ENCODE assay signal across 8 cellular contexts in genomic region chr14:46580941-46581671, GRCh38.
A peak's percentile ranks its signal among the peaks of the same experiment; 100 is the strongest.
DNase-seq lines count a peak whose midpoint lies in the region; ATAC-seq and TF ChIP-seq lines count a peak whose summit lies in the region.

No MANE protein-coding gene starts in this region.

- DNase-seq in GM10266 (ENCODE audit: extremely low spot score): peak; percentile 5
- DNase-seq in LHCN-M2 (ENCODE audit: low read depth): peak; percentile 44
- peak; percentile 38 for DNase-seq in inferior parietal cortex (ENCODE audit: extremely low spot score)
- no peak for DNase-seq in activated naive CD4-positive, alpha-beta T cell treated with anti-CD3 and anti-CD28 coated beads, Interleukin-2, amount 50 U/mL, for 72 hours (ENCODE audit: low spot score in 2 of 2)

- no peaks in the 10 kb centered on the region for H3F3A ChIP-seq in SU-DHL-6 (ENCODE audit: insufficient read depth)

- H4K20me1 ChIP-seq in SU-DHL-6 (ENCODE audit: low read depth, low read length): no peaks in the 10 kb centered on the region

- H3K9me2 ChIP-seq in SU-DHL-6 (replicated peaks; ENCODE audit: insufficient read depth, low read length): no peaks in the 10 kb centered on the region

- H3K36me3 Mint-ChIP-seq in activated naive CD4-positive, alpha-beta T cell treated with anti-CD3 and anti-CD28 coated beads, Interleukin-2, amount 50 U/mL, for 72 hours: no peaks in the 10 kb centered on the region

- H3K27ac ChIP-seq in SU-DHL-6 (ENCODE audit: low read depth, low read length): no peak overlapping the region

- peak overlapping the region; percentile 34 for H3K4me2 ChIP-seq in SU-DHL-6 (ENCODE audit: low read depth, low read length, poor library complexity, severe bottlenecking)

- no peak overlapping the region for H3K4me3 ChIP-seq in SU-DHL-6 (ENCODE audit: insufficient read depth, low read length, poor library complexity, severe bottlenecking)

- H3K27ac Mint-ChIP-seq in activated naive CD4-positive, alpha-beta T cell treated with anti-CD3 and anti-CD28 coated beads, Interleukin-2, amount 50 U/mL, for 72 hours: no peak overlapping the region

- H3K9ac ChIP-seq in SU-DHL-6 (ENCODE audit: low read length): no peak overlapping the region

- ATAC-seq in HG03460 (IDR thresholded peaks at IDR 0.05; ENCODE audit: unreplicated experiment): no peak
- ATAC-seq in GM21367 (IDR thresholded peaks at IDR 0.05; ENCODE audit: unreplicated experiment): no peak
- no peak for ATAC-seq in GM18909 (IDR thresholded peaks at IDR 0.05; ENCODE audit: poor library complexity, unreplicated experiment)
- ATAC-seq in activated naive CD4-positive, alpha-beta T cell treated with anti-CD3 and anti-CD28 coated beads, Interleukin-2, amount 50 U/mL, for 72 hours: no peak

- H3K27me3 ChIP-seq in SU-DHL-6 (ENCODE audit: low read length): no peaks in the 10 kb centered on the region

- no peaks in the 10 kb centered on the region for H3K36me3 ChIP-seq in SU-DHL-6 (ENCODE audit: low read length)

- TF ChIP-seq CTCF in GM10266 (IDR thresholded peaks at IDR 0.05; ENCODE audit: control insufficient read depth, insufficient read depth, low read depth, missing control alignments) (peak; percentile 57), SU-DHL-6 (IDR thresholded peaks at IDR 0.05; ENCODE audit: insufficient read depth, low read length, poor library complexity, severe bottlenecking) (peak; percentile 59)

- peak overlapping the region; percentile 77 for H2AFZ ChIP-seq in SU-DHL-6 (ENCODE audit: low read depth, low read length, severe bottlenecking)

- peaks cover 5 to 7% of the 10 kb centered on the region in 2 donors for H3K9me3 Mint-ChIP-seq in activated naive CD4-positive, alpha-beta T cell treated with anti-CD3 and anti-CD28 coated beads, Interleukin-2, amount 50 U/mL, for 72 hours

- H3K9me3 ChIP-seq in SU-DHL-6 (ENCODE audit: insufficient read depth, low read length): no peaks in the 10 kb centered on the region

- no peaks in the 10 kb centered on the region for H3K79me2 ChIP-seq in SU-DHL-6 (ENCODE audit: insufficient read depth, low read length)

Comparison
In these comparisons a context has a peak if more than half of its experiments do, and no peak if none do; other contexts are left out.
1. DNase-seq: peak in GM10266 (single experiment), LHCN-M2 (single experiment) and inferior parietal cortex (single experiment); none in activated naive CD4-positive, alpha-beta T cell treated with anti-CD3 and anti-CD28 coated beads, Interleukin-2, amount 50 U/mL, for 72 hours (0 of 2).